1 cellular context compared by ENCODE assay signal in the genomic region with DNA sequence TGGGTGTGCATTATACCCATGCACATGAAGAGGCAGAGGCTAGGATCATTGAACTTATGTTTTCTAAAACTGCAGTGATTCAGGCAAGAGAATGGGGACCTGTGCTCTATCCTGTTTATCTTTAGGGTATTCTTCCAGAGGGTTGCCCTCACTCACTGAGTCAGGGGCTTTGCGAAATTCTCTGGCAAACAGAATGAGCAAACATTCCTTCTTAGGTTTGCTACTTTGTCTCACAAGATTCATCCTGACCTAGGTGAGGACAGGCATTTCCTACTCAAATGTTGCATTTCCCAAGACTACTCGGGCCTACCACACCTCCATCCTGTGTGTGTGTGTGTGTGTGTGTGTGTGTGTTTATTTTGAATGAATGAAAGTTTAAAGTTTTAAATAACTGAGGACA.
A peak's percentile ranks its signal among the peaks of the same experiment; 100 is the strongest.
TF ChIP-seq lines count a peak whose summit lies in the region.

No MANE protein-coding gene starts in this region.

TF ChIP-seq in HepG2, 621 proteins besides CTCF, POLR2A, EP300 and RAD21 (continues in another document):
- TF ChIP-seq, protein P1, sequence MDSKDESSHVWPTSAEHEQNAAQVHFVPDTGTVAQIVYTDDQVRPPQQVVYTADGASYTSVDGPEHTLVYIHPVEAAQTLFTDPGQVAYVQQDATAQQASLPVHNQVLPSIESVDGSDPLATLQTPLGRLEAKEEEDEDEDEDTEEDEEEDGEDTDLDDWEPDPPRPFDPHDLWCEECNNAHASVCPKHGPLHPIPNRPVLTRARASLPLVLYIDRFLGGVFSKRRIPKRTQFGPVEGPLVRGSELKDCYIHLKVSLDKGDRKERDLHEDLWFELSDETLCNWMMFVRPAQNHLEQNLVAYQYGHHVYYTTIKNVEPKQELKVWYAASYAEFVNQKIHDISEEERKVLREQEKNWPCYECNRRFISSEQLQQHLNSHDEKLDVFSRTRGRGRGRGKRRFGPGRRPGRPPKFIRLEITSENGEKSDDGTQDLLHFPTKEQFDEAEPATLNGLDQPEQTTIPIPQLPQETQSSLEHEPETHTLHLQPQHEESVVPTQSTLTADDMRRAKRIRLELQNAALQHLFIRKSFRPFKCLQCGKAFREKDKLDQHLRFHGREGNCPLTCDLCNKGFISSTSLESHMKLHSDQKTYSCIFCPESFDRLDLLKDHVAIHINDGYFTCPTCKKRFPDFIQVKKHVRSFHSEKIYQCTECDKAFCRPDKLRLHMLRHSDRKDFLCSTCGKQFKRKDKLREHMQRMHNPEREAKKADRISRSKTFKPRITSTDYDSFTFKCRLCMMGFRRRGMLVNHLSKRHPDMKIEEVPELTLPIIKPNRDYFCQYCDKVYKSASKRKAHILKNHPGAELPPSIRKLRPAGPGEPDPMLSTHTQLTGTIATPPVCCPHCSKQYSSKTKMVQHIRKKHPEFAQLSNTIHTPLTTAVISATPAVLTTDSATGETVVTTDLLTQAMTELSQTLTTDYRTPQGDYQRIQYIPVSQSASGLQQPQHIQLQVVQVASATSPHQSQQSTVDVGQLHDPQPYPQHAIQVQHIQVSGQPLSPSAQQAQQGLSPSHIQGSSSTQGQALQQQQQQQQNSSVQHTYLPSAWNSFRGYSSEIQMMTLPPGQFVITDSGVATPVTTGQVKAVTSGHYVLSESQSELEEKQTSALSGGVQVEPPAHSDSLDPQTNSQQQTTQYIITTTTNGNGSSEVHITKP (CRISPR knock-in tag; IDR thresholded peaks at IDR 0.05; ENCODE audit: low read depth): no peak
- TF ChIP-seq ZFAT (CRISPR knock-in tag; conservative IDR thresholded peaks at IDR 0.05): no peak
- TF ChIP-seq, protein P2, sequence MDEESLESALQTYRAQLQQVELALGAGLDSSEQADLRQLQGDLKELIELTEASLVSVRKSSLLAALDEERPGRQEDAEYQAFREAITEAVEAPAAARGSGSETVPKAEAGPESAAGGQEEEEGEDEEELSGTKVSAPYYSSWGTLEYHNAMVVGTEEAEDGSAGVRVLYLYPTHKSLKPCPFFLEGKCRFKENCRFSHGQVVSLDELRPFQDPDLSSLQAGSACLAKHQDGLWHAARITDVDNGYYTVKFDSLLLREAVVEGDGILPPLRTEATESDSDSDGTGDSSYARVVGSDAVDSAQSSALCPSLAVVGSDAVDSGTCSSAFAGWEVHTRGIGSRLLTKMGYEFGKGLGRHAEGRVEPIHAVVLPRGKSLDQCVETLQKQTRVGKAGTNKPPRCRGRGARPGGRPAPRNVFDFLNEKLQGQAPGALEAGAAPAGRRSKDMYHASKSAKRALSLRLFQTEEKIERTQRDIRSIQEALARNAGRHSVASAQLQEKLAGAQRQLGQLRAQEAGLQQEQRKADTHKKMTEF (CRISPR knock-in tag; IDR thresholded peaks at IDR 0.05): no peak
- no peak for TF ChIP-seq AKAP8 (CRISPR knock-in tag; IDR thresholded peaks at IDR 0.05)
- no peak for TF ChIP-seq POLR2AphosphoS5 (IDR thresholded peaks at IDR 0.05; ENCODE audit: low read depth, low read length)
- TF ChIP-seq ZNF3 (CRISPR knock-in tag; IDR thresholded peaks at IDR 0.05): no peak
- no peak for TF ChIP-seq ZNF333 (CRISPR knock-in tag; IDR thresholded peaks at IDR 0.05; ENCODE audit: borderline replicate concordance)
- TF ChIP-seq KDM1A (CRISPR knock-in tag; IDR thresholded peaks at IDR 0.05): 0 out of 2 replicates have a peak, but pooled peaks have one; percentile 22
- TF ChIP-seq, protein P3, sequence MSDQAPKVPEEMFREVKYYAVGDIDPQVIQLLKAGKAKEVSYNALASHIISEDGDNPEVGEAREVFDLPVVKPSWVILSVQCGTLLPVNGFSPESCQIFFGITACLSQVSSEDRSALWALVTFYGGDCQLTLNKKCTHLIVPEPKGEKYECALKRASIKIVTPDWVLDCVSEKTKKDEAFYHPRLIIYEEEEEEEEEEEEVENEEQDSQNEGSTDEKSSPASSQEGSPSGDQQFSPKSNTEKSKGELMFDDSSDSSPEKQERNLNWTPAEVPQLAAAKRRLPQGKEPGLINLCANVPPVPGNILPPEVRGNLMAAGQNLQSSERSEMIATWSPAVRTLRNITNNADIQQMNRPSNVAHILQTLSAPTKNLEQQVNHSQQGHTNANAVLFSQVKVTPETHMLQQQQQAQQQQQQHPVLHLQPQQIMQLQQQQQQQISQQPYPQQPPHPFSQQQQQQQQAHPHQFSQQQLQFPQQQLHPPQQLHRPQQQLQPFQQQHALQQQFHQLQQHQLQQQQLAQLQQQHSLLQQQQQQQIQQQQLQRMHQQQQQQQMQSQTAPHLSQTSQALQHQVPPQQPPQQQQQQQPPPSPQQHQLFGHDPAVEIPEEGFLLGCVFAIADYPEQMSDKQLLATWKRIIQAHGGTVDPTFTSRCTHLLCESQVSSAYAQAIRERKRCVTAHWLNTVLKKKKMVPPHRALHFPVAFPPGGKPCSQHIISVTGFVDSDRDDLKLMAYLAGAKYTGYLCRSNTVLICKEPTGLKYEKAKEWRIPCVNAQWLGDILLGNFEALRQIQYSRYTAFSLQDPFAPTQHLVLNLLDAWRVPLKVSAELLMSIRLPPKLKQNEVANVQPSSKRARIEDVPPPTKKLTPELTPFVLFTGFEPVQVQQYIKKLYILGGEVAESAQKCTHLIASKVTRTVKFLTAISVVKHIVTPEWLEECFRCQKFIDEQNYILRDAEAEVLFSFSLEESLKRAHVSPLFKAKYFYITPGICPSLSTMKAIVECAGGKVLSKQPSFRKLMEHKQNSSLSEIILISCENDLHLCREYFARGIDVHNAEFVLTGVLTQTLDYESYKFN (CRISPR knock-in tag; conservative IDR thresholded peaks at IDR 0.05): 0 out of 2 replicates have a peak, but pooled peaks have one; percentile 12
- peak in 1 of 2 experiments; percentile 63; a peak in 1 of 4 replicates for TF ChIP-seq KLF16 (CRISPR knock-in tag; IDR thresholded peaks at IDR 0.05)
- TF ChIP-seq EEA1 (CRISPR knock-in tag; IDR thresholded peaks at IDR 0.05; ENCODE audit: borderline replicate concordance): no peak
- no peak for TF ChIP-seq ZMYM3 (CRISPR knock-in tag; IDR thresholded peaks at IDR 0.05)
- TF ChIP-seq ISX (CRISPR knock-in tag; conservative IDR thresholded peaks at IDR 0.05): no peak
- no peak for TF ChIP-seq RFXANK (CRISPR knock-in tag; IDR thresholded peaks at IDR 0.05)
- no peak for TF ChIP-seq U2AF2 (IDR thresholded peaks at IDR 0.05; ENCODE audit: low read depth, low read length)
- TF ChIP-seq, protein P4, sequence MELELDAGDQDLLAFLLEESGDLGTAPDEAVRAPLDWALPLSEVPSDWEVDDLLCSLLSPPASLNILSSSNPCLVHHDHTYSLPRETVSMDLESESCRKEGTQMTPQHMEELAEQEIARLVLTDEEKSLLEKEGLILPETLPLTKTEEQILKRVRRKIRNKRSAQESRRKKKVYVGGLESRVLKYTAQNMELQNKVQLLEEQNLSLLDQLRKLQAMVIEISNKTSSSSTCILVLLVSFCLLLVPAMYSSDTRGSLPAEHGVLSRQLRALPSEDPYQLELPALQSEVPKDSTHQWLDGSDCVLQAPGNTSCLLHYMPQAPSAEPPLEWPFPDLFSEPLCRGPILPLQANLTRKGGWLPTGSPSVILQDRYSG (CRISPR knock-in tag; IDR thresholded peaks at IDR 0.05): no peak
- TF ChIP-seq HMG20A (CRISPR knock-in tag; IDR thresholded peaks at IDR 0.05; ENCODE audit: borderline replicate concordance): 0 out of 2 replicates have a peak, but pooled peaks have one; percentile 45
- TF ChIP-seq, protein P5, sequence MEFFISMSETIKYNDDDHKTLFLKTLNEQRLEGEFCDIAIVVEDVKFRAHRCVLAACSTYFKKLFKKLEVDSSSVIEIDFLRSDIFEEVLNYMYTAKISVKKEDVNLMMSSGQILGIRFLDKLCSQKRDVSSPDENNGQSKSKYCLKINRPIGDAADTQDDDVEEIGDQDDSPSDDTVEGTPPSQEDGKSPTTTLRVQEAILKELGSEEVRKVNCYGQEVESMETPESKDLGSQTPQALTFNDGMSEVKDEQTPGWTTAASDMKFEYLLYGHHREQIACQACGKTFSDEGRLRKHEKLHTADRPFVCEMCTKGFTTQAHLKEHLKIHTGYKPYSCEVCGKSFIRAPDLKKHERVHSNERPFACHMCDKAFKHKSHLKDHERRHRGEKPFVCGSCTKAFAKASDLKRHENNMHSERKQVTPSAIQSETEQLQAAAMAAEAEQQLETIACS (CRISPR knock-in tag; IDR thresholded peaks at IDR 0.05): no peak
- no peak for TF ChIP-seq POGZ (CRISPR knock-in tag; IDR thresholded peaks at IDR 0.05)
- TF ChIP-seq ZNF530 (CRISPR knock-in tag; IDR thresholded peaks at IDR 0.05; ENCODE audit: low read depth): no peak
- no peak for TF ChIP-seq ZNF230 (CRISPR knock-in tag; IDR thresholded peaks at IDR 0.05)
- peak; percentile 53 for TF ChIP-seq CEBPG (CRISPR knock-in tag; IDR thresholded peaks at IDR 0.05)
- TF ChIP-seq, protein P6, sequence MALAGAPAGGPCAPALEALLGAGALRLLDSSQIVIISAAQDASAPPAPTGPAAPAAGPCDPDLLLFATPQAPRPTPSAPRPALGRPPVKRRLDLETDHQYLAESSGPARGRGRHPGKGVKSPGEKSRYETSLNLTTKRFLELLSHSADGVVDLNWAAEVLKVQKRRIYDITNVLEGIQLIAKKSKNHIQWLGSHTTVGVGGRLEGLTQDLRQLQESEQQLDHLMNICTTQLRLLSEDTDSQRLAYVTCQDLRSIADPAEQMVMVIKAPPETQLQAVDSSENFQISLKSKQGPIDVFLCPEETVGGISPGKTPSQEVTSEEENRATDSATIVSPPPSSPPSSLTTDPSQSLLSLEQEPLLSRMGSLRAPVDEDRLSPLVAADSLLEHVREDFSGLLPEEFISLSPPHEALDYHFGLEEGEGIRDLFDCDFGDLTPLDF (CRISPR knock-in tag; IDR thresholded peaks at IDR 0.05): no peak
- TF ChIP-seq, protein P7, sequence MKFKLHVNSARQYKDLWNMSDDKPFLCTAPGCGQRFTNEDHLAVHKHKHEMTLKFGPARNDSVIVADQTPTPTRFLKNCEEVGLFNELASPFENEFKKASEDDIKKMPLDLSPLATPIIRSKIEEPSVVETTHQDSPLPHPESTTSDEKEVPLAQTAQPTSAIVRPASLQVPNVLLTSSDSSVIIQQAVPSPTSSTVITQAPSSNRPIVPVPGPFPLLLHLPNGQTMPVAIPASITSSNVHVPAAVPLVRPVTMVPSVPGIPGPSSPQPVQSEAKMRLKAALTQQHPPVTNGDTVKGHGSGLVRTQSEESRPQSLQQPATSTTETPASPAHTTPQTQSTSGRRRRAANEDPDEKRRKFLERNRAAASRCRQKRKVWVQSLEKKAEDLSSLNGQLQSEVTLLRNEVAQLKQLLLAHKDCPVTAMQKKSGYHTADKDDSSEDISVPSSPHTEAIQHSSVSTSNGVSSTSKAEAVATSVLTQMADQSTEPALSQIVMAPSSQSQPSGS (CRISPR knock-in tag; IDR thresholded peaks at IDR 0.05): no peak
- no peak for TF ChIP-seq RBM22 (optimal IDR thresholded peaks at IDR 0.05; ENCODE audit: low read length)
- TF ChIP-seq ZSCAN12 (CRISPR knock-in tag; IDR thresholded peaks at IDR 0.05): no peak
- TF ChIP-seq SPEN (CRISPR knock-in tag; IDR thresholded peaks at IDR 0.05; ENCODE audit: low read depth): no peak
- TF ChIP-seq GATAD2A (CRISPR knock-in tag; IDR thresholded peaks at IDR 0.05): peak; percentile 62
- no peak for TF ChIP-seq ARID2 (CRISPR knock-in tag; IDR thresholded peaks at IDR 0.05; ENCODE audit: borderline replicate concordance)
- TF ChIP-seq ZNF780A (CRISPR knock-in tag; IDR thresholded peaks at IDR 0.05): no peak
- TF ChIP-seq, protein P8, sequence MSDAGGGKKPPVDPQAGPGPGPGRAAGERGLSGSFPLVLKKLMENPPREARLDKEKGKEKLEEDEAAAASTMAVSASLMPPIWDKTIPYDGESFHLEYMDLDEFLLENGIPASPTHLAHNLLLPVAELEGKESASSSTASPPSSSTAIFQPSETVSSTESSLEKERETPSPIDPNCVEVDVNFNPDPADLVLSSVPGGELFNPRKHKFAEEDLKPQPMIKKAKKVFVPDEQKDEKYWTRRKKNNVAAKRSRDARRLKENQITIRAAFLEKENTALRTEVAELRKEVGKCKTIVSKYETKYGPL (CRISPR knock-in tag; IDR thresholded peaks at IDR 0.05): no peak
- TF ChIP-seq, protein P9, sequence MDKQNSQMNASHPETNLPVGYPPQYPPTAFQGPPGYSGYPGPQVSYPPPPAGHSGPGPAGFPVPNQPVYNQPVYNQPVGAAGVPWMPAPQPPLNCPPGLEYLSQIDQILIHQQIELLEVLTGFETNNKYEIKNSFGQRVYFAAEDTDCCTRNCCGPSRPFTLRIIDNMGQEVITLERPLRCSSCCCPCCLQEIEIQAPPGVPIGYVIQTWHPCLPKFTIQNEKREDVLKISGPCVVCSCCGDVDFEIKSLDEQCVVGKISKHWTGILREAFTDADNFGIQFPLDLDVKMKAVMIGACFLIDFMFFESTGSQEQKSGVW (CRISPR knock-in tag; IDR thresholded peaks at IDR 0.05; ENCODE audit: borderline replicate concordance): no peak
- no peak for TF ChIP-seq MAFG (CRISPR knock-in tag; IDR thresholded peaks at IDR 0.05)
- no peak for TF ChIP-seq ZNF101 (CRISPR knock-in tag; IDR thresholded peaks at IDR 0.05; ENCODE audit: borderline replicate concordance, low read depth)
- no peak for TF ChIP-seq ZNF552 (CRISPR knock-in tag; IDR thresholded peaks at IDR 0.05; ENCODE audit: borderline replicate concordance)
- TF ChIP-seq, protein P10, sequence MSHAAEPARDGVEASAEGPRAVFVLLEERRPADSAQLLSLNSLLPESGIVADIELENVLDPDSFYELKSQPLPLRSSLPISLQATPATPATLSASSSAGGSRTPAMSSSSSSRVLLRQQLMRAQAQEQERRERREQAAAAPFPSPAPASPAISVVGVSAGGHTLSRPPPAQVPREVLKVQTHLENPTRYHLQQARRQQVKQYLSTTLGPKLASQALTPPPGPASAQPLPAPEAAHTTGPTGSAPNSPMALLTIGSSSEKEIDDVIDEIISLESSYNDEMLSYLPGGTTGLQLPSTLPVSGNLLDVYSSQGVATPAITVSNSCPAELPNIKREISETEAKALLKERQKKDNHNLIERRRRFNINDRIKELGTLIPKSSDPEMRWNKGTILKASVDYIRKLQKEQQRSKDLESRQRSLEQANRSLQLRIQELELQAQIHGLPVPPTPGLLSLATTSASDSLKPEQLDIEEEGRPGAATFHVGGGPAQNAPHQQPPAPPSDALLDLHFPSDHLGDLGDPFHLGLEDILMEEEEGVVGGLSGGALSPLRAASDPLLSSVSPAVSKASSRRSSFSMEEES (CRISPR knock-in tag; IDR thresholded peaks at IDR 0.05): no peak
- TF ChIP-seq PCBP1 (IDR thresholded peaks at IDR 0.05; ENCODE audit: borderline replicate concordance, low read depth, low read length): no peak
- TF ChIP-seq FOSL2 (CRISPR knock-in tag; IDR thresholded peaks at IDR 0.05): peak; percentile 91
- TF ChIP-seq, protein P11, sequence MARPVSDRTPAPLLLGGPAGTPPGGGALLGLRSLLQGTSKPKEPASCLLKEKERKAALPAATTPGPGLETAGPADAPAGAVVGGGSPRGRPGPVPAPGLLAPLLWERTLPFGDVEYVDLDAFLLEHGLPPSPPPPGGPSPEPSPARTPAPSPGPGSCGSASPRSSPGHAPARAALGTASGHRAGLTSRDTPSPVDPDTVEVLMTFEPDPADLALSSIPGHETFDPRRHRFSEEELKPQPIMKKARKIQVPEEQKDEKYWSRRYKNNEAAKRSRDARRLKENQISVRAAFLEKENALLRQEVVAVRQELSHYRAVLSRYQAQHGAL (CRISPR knock-in tag; IDR thresholded peaks at IDR 0.05; ENCODE audit: not compliant biosample characterization): no peak
- no peak for TF ChIP-seq RFXAP (CRISPR knock-in tag; IDR thresholded peaks at IDR 0.05; ENCODE audit: borderline replicate concordance)
- TF ChIP-seq, protein P12, sequence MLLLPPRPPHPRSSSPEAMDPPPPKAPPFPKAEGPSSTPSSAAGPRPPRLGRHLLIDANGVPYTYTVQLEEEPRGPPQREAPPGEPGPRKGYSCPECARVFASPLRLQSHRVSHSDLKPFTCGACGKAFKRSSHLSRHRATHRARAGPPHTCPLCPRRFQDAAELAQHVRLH (CRISPR knock-in tag; IDR thresholded peaks at IDR 0.05; ENCODE audit: borderline replicate concordance, low read depth): no peak
- no peak for TF ChIP-seq PRPF4 (IDR thresholded peaks at IDR 0.05; ENCODE audit: low read depth, low read length, poor library complexity, severe bottlenecking)
- no peak for TF ChIP-seq GLI4 (CRISPR knock-in tag; IDR thresholded peaks at IDR 0.05; ENCODE audit: borderline replicate concordance)
